17 cellular contexts compared by ENCODE assay signal in the genomic region with DNA sequence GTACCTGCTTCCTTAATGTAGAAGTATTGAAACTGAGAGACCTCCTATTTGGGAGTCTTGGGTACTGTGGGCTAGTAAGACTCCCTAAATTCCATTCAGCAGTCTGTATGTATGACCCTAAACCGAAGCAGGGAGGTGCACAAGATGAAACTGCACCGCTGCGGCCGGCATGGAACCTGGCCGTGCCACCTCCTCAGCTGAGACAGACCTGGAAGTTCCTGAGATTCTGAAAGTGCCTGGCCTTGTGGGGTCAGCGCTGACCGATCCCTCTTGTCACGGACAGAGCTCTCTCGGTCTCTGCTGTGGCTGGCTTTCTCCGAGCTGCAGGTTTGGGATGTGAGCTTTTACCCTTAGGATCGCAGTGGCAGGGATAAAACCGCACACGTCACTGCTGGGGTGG.
"Had no signal": no experiment of that assay in that cellular context is flagged by ENCODE, and none has a peak within 500 bp of the region (broad histone marks: within the 10 kb centered on the region; RNA-seq: fewer than 3 reads in every experiment).

No MANE protein-coding gene starts in this region.

- H3K9me3 ChIP-seq: esophagus muscularis mucosa, heart right ventricle, left lung, lower lobe of right lung had no signal

- H3K27ac ChIP-seq: coronary artery, dorsolateral prefrontal cortex, esophagus muscularis mucosa, foreskin keratinocyte, heart right ventricle, left lung, lower lobe of right lung had no signal

- ATAC-seq: foreskin keratinocyte, heart right ventricle, left cardiac atrium, left lung, left ventricle myocardium superior, lower lobe of right lung had no signal

- DNase-seq: dermis blood vessel endothelial cell; dorsolateral prefrontal cortex; effector CD4-positive, alpha-beta T cell; effector memory CD4-positive, alpha-beta T cell; foreskin keratinocyte; glutamatergic neuron; head of caudate nucleus; heart right ventricle; hippocampal formation; left cardiac atrium; left ventricle myocardium superior; lower lobe of right lung; mesenchymal stem cell; midbrain had no signal

- H3K27me3 ChIP-seq: dorsolateral prefrontal cortex, esophagus muscularis mucosa, foreskin keratinocyte, heart right ventricle, left lung had no signal

- H3K4me3 ChIP-seq: coronary artery, dorsolateral prefrontal cortex, esophagus muscularis mucosa, heart right ventricle, left lung, lower lobe of right lung had no signal

- H3K4me1 ChIP-seq: foreskin keratinocyte, left lung, lower lobe of right lung had no signal
